Comparison of ENCODE assay signal across 11 cellular contexts in genomic region chr4:146049802-146050201, GRCh38.
DNase-seq lines count a peak whose midpoint lies in the region; ATAC-seq and TF ChIP-seq lines count a peak whose summit lies in the region.
"Had no signal": no experiment of that assay in that cellular context is flagged by ENCODE, and none has a peak within 500 bp of the region (broad histone marks: within the 10 kb centered on the region; RNA-seq: fewer than 3 reads in every experiment).

No MANE protein-coding gene starts in this region.

- no peaks in the 10 kb centered on the region for H4K20me1 ChIP-seq in Karpas-422 (ENCODE audit: insufficient read depth, low read depth, low read length)

- no peak overlapping the region for H3K9ac ChIP-seq in Karpas-422 (ENCODE audit: low read length)

- peaks cover 52% of the 10 kb centered on the region for H3K4me1 ChIP-seq in Karpas-422 (ENCODE audit: low read length)
- H3K4me1 ChIP-seq: A549, esophagus muscularis mucosa had no signal

- no peak overlapping the region; the same call in 1 of the 2 replicates for H3K4me3 ChIP-seq in Karpas-422 (ENCODE audit: low read length)
- H3K4me3 ChIP-seq: A549, esophagus muscularis mucosa had no signal

- H3K9me2 ChIP-seq in Karpas-422 (replicated peaks; ENCODE audit: insufficient read depth, low read length): no peaks in the 10 kb centered on the region

- peak overlapping the region; percentile 94 for H3K27ac ChIP-seq in Karpas-422 (ENCODE audit: low read length)
- H3K27ac ChIP-seq: A549, esophagus muscularis mucosa had no signal

- peaks cover 7% of the 10 kb centered on the region; the same call in 1 of the 2 replicates for H3K36me3 ChIP-seq in Karpas-422 (ENCODE audit: insufficient read depth, low read length)
- H3K36me3 ChIP-seq: esophagus muscularis mucosa had no signal

- no peaks in the 10 kb centered on the region for H3K79me2 ChIP-seq in Karpas-422 (ENCODE audit: low read length)

- H2AFZ ChIP-seq in Karpas-422 (ENCODE audit: low read length): no peak overlapping the region

- peak overlapping the region; percentile 33 for H3K4me2 ChIP-seq in Karpas-422 (ENCODE audit: low read depth, low read length, poor library complexity, severe bottlenecking)
- H3K4me2 ChIP-seq: A549 had no signal

- H3K9me3 ChIP-seq in Karpas-422 (ENCODE audit: low read length): peaks cover 10% of the 10 kb centered on the region; the same call in 1 of the 2 replicates
- H3K9me3 ChIP-seq: A549 had no signal

- TF ChIP-seq CTCF in GM10248 (IDR thresholded peaks at IDR 0.05; ENCODE audit: control extremely low read depth, extremely low read depth, low read depth, missing control alignments): no peak

- CTCF ChIA-PET in GM10248 (lab: Yijun Ruan, JAX): interaction anchor here (1.0 to 4.8 kb wide), 6 partner anchors 10 to 46 kb away, joined by 3 to 17 read pairs (median 4); no protein-coding TSS in a partner anchor

- POLR2A ChIA-PET in GM10248 (lab: Yijun Ruan, JAX): no interaction called here

- DNase-seq in GM10248 (ENCODE audit: extremely low spot score): peak; percentile 54
- DNase-seq in Karpas-422: peak; percentile 99
- no peak for DNase-seq in NCI-H2029 treated with DMSO at 0.1 percent for 48 hours (lab: John Stamatoyannopoulos, UW)
- DNase-seq in stimulated activated CD4-positive, alpha-beta T cell treated with anti-CD3 and anti-CD28 coated beads, Interleukin-1b, Interleukin-23, amount 100 ng/mL, for 48 hours: no peak
- no peak for DNase-seq in T-helper 1 cell
- DNase-seq: activated CD8-positive, alpha-beta memory T cell treated with anti-CD3 and anti-CD28 coated beads, Interleukin-2, amount 50 U/mL, for 4 hours had no signal

- peak; percentile 69 for ATAC-seq in GM19438 (IDR thresholded peaks at IDR 0.05; ENCODE audit: low read depth, unreplicated experiment)
- peak; percentile 95 for ATAC-seq in HG02885 (IDR thresholded peaks at IDR 0.05; ENCODE audit: poor library complexity, unreplicated experiment)
- ATAC-seq in activated CD4-positive, CD25-positive, alpha-beta regulatory T cell treated with anti-CD3 and anti-CD28 coated beads, Interleukin-2, amount 50 U/mL, for 24 hours: no peak
- ATAC-seq: A549 had no signal

- H3K27me3 ChIP-seq in Karpas-422 (ENCODE audit: low read length): no peaks in the 10 kb centered on the region
- H3K27me3 ChIP-seq: esophagus muscularis mucosa had no signal

Comparison
In these comparisons a context has a peak if more than half of its experiments do, and no peak if none do; other contexts are left out.
1. DNase-seq: peak in GM10248 (single experiment) and Karpas-422 (single experiment); none in NCI-H2029 treated with DMSO at 0.1 percent for 48 hours (single experiment), stimulated activated CD4-positive, alpha-beta T cell treated with anti-CD3 and anti-CD28 coated beads, Interleukin-1b, Interleukin-23, amount 100 ng/mL, for 48 hours (single experiment) and T-helper 1 cell (0 of 5).
2. ATAC-seq: peak in GM19438 (single experiment) and HG02885 (single experiment); none in activated CD4-positive, CD25-positive, alpha-beta regulatory T cell treated with anti-CD3 and anti-CD28 coated beads, Interleukin-2, amount 50 U/mL, for 24 hours (0 of 2).